21 cellular contexts compared by ENCODE assay signal in the genomic region with DNA sequence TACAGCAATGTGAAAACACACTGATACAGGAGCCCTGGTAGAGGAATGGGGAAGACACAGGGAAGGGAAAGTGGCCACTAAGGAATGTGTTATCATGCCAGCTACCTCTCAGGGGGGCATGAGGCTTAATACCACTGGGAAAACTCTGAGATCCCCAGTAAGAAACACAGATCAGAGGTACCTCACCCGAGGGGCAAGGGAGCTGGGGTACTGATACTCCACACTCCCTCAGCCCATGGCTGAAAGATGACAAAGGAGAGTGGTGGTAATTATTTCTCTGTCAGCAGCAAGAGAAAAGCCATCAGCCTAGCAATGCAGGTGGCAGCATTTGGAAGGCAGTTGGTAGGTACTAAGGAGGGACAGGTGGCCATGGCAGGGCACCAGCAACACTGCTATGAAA.
"Had no signal": no experiment of that assay in that cellular context is flagged by ENCODE, and none has a peak within 500 bp of the region (broad histone marks: within the 10 kb centered on the region; RNA-seq: fewer than 3 reads in every experiment).

No MANE protein-coding gene starts in this region.

- ATAC-seq: HepG2 had no signal

- H3K4me1 ChIP-seq: SJSA1 had no signal

- H3K27ac ChIP-seq: SJSA1, SK-N-MC had no signal

- H3K27me3 ChIP-seq: MG63, SJSA1 had no signal

- H3K4me3 ChIP-seq: MG63, SJSA1, SK-N-MC had no signal

- DNase-seq: IMR-90, Karpas-422, KG1, MG63, NCI-H1092 treated with DMSO at 0.1 percent for 48 hours, NCI-H1436 treated with DMSO at 0.1 percent for 48 hours, NCI-H1694, NCI-H187 treated with DMSO at 0.1 percent for 48 hours, NCI-H2029 treated with DMSO at 0.1 percent for 48 hours, NCI-H226, NCI-H446, NCI-H510A, NCI-H524 treated with DMSO at 0.1 percent for 48 hours, NCI-H69, NCI-H774, Right ventricle myocardium superior, RPMI8226, SIG-M5 had no signal

- H3K9me3 ChIP-seq: MG63, SJSA1 had no signal

- H3K36me3 ChIP-seq: MG63, SJSA1 had no signal
